1 cellular context compared by ENCODE assay signal in genomic region chr20:44215125-44215524, GRCh38.
TF ChIP-seq lines count a peak whose summit lies in the region.

No MANE protein-coding gene starts in this region.

TF ChIP-seq in K562, 482 proteins besides CTCF, POLR2A, EP300 and RAD21 (continued from another document):
- TF ChIP-seq DEAF1 (CRISPR knock-in tag; IDR thresholded peaks at IDR 0.05) (peak; percentile 59), ZNF165 (CRISPR knock-in tag; IDR thresholded peaks at IDR 0.05; ENCODE audit: borderline replicate concordance) (no peak), ZKSCAN1 (IDR thresholded peaks at IDR 0.05; ENCODE audit: low read depth, low read length) (no peak), CC2D1A (IDR thresholded peaks at IDR 0.05) (0 out of 2 replicates have a peak, but pooled peaks have one; percentile 17)
